Comparison of ENCODE assay signal across 11 cellular contexts in the genomic region with DNA sequence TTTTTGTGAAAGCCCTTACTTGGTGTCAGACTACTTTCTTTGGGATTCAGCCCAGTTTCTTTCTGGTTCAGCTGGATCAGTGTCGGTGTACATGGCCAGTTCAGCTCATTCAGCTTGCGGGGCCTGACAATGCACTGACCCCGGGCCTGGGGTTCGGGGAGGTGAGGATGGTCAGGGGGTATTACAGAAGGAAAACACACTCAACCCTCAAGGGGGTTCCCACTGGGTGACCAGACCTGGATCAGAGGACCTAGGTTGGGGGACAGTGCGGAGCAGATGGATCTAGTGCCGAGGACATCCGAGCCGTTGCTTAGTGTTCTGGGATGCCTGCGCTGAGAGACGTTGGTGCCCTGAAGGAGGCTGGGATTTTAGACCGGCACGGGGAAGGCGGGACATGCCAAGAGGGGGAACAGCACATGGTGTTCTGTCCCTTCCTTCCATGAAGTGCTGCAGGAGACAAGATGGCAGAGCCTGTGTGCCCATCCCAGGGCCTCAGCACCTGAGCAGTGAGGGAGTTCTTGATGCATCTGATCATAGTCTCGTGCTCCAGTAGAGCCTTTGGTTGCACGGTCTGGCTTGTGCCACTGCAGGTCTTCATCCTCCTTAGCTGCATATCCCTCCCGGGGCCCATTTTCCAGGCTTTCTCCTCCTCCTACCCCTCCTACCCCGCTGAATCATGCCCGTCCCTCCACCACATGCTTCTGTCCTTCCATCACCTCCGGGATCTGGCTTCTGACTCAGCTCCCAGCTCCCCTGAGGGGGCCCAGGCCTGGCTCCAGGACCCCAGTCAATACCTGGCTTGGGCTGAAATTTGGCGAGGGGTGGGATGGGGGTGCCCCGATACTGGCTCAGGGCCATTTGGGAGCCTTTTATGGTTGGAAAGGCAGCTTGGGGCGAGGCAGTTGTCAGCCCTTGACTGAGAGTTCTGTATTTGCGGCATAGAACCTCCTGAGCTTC. TPM values are rescaled to one million over a fixed set of nuclear protein-coding genes. Genes with fewer than 3 reads are reported as not detected.
DNase-seq lines count a peak whose midpoint lies in the region; ATAC-seq and TF ChIP-seq lines count a peak whose summit lies in the region.
"Had no signal": no experiment of that assay in that cellular context is flagged by ENCODE, and none has a peak within 500 bp of the region (broad histone marks: within the 10 kb centered on the region; RNA-seq: fewer than 3 reads in every experiment).

No MANE protein-coding gene starts in this region.

- no peaks in the 10 kb centered on the region for H3K9me3 Mint-ChIP-seq in progenitor cell of endocrine pancreas (ENCODE audit: low read depth)

- no peaks in the 10 kb centered on the region for H3K4me1 Mint-ChIP-seq in progenitor cell of endocrine pancreas (ENCODE audit: low read depth)

- peaks cover 49% of the 10 kb centered on the region for H3K36me3 ChIP-seq in mesodermal cell (ENCODE audit: control insufficient read depth, insufficient read depth, low read length)
- H3K36me3 ChIP-seq: neutrophil had no signal

- ATAC-seq in HG02852 (IDR thresholded peaks at IDR 0.05; ENCODE audit: unreplicated experiment) = no peak

- no peak overlapping the region for H3K27ac Mint-ChIP-seq in progenitor cell of endocrine pancreas
- H3K27ac Mint-ChIP-seq: CD4-positive, CD25-positive, alpha-beta regulatory T cell had no signal

- no peak for TF ChIP-seq CTCF in coronary artery (IDR thresholded peaks at IDR 0.05)
- TF ChIP-seq CTCF in progenitor cell of endocrine pancreas (IDR thresholded peaks at IDR 0.05; ENCODE audit: unreplicated experiment) = no peak

- peaks cover 1% of the 10 kb centered on the region for H3K36me3 Mint-ChIP-seq in progenitor cell of endocrine pancreas (ENCODE audit: insufficient read depth)
- H3K36me3 Mint-ChIP-seq: CD4-positive, CD25-positive, alpha-beta regulatory T cell had no signal

- H3K4me3 Mint-ChIP-seq in progenitor cell of endocrine pancreas (ENCODE audit: low read depth) = no peak overlapping the region
- H3K4me3 Mint-ChIP-seq: CD4-positive, CD25-positive, alpha-beta regulatory T cell had no signal

- H3K27ac ChIP-seq in coronary artery = peak overlapping the region; percentile 98 to 99
- H3K27ac ChIP-seq in mesodermal cell (ENCODE audit: low read depth, low read length, severe bottlenecking) = peak overlapping the region; percentile 87
- H3K27ac ChIP-seq: neutrophil had no signal

- peaks cover 50% of the 10 kb centered on the region for H3K27me3 Mint-ChIP-seq in progenitor cell of endocrine pancreas

- WGBS in mesodermal cell (ENCODE audit: insufficient coverage in 2 of 2), 2 experiments = 70 to 75% methylated on average over 18 to 22 of the region's 23 CpGs

- H3K9me3 ChIP-seq in mesodermal cell (ENCODE audit: control insufficient read depth, low read length) = no peaks in the 10 kb centered on the region
- H3K9me3 ChIP-seq: neutrophil had no signal

- H3K4me3 ChIP-seq in coronary artery = peak overlapping the region; percentile 83
- H3K4me3 ChIP-seq in mesodermal cell (ENCODE audit: extremely low read depth, insufficient read depth, low read length, poor library complexity, severe bottlenecking) = no peak overlapping the region

- peaks cover 29% of the 10 kb centered on the region for H3K4me1 ChIP-seq in mesodermal cell (ENCODE audit: control insufficient read depth, insufficient read depth, low read length, poor library complexity, severe bottlenecking)

- DNase-seq in 8988T (peak; percentile 98), LHCN-M2 (ENCODE audit: low read depth) (peak; percentile 98), coronary artery (ENCODE audit: low spot score) (peak; percentile 98), progenitor cell of endocrine pancreas (ENCODE audit: low spot score, unreplicated experiment) (no peak), SHP77 treated with DMSO at 0.1 percent for 48 hours (lab: John Stamatoyannopoulos, UW) (no peak)
- DNase-seq in stimulated activated CD4-positive, alpha-beta T cell treated with anti-CD3 and anti-CD28 coated beads, Interleukin-12 subunit alpha, Interleukin-12 subunit beta, amount 100 ng/mL, for 4 hours = no peak
- DNase-seq: activated CD8-positive, alpha-beta memory T cell treated with anti-CD3 and anti-CD28 coated beads for 24 hours; CD4-positive, CD25-positive, alpha-beta regulatory T cell had no signal

RNA-seq across cellular contexts. Expression of a gene that starts 18.0 kb away (rescaled TPM):
- total RNA-seq in LHCN-M2 (2014; rRNA removed) = 36.2 and 41.5 TPM in 2 replicates
- 36.6 TPM for polyA plus RNA-seq in LHCN-M2 (2012)
- polyA plus RNA-seq in mesodermal cell (2013, experiment 1 of 2) = 46.3 TPM
- 41.5 TPM for polyA plus RNA-seq in mesodermal cell (2013, experiment 2 of 2)
- 15.1 and 15.5 TPM in 2 replicates for total RNA-seq in progenitor cell of endocrine pancreas

RNA-seq across cellular contexts. Expression of a gene that starts 34.5 kb away (rescaled TPM):
- total RNA-seq in LHCN-M2 (2014; rRNA removed) = 863 and 1,551 TPM in 2 replicates
- 1,873 TPM for polyA plus RNA-seq in LHCN-M2 (2012)
- polyA plus RNA-seq in mesodermal cell (2013, experiment 1 of 2) = 4.8 TPM
- 5.1 TPM for polyA plus RNA-seq in mesodermal cell (2013, experiment 2 of 2)
- total RNA-seq in progenitor cell of endocrine pancreas = not detected in 2 replicates
- total RNA-seq: CD4-positive, CD25-positive, alpha-beta regulatory T cell had no signal
- polyA plus RNA-seq: CD4-positive, CD25-positive, alpha-beta regulatory T cell had no signal

RNA-seq across cellular contexts. Expression of a gene that starts 46.1 kb away (rescaled TPM):
- total RNA-seq in LHCN-M2 (2014; rRNA removed) = 64.4 and 65.7 TPM in 2 replicates
- 73.0 TPM for polyA plus RNA-seq in LHCN-M2 (2012)
- polyA plus RNA-seq in mesodermal cell (2013, experiment 1 of 2) = 37.9 TPM
- 33.5 TPM for polyA plus RNA-seq in mesodermal cell (2013, experiment 2 of 2)
- total RNA-seq in progenitor cell of endocrine pancreas = 35.8 and 37.4 TPM in 2 replicates

Comparison
In these comparisons a context has a peak if more than half of its experiments do, and no peak if none do; other contexts are left out.
1. DNase-seq: peak in 8988T (single experiment), LHCN-M2 (single experiment) and coronary artery (single experiment); none in stimulated activated CD4-positive, alpha-beta T cell treated with anti-CD3 and anti-CD28 coated beads, Interleukin-12 subunit alpha, Interleukin-12 subunit beta, amount 100 ng/mL, for 4 hours (single experiment), progenitor cell of endocrine pancreas (single experiment) and SHP77 treated with DMSO at 0.1 percent for 48 hours (single experiment).
2. RNA of a gene that starts 34.5 kb away (total RNA-seq): 863 to 1,551 TPM in LHCN-M2; not detected in progenitor cell of endocrine pancreas; every median in the first group is over 100 times any median in the second.